In genomic region chr15:44591326-44591725, GRCh38 we compare ENCODE assay signal across 22 cellular contexts. TPM values are rescaled to one million over a fixed set of nuclear protein-coding genes. Genes with fewer than 3 reads are reported as not detected.
DNase-seq lines count a peak whose midpoint lies in the region; TF ChIP-seq lines count a peak whose summit lies in the region.
"Had no signal": no experiment of that assay in that cellular context is flagged by ENCODE, and none has a peak within 500 bp of the region (broad histone marks: within the 10 kb centered on the region; RNA-seq: fewer than 3 reads in every experiment).

No MANE protein-coding gene starts in this region.

- no peak overlapping the region for H3K4me3 ChIP-seq in esophagus squamous epithelium
- H3K4me3 ChIP-seq: GM23338, HAP-1, Peyer's patch, SJCRH30 had no signal

- TF ChIP-seq POLR2A in esophagus squamous epithelium (IDR thresholded peaks at IDR 0.05): no peak

- WGBS in esophagus squamous epithelium, 2 donors: 60 to 62% methylated on average over 1 of the region's 1 CpG

- H3K27ac ChIP-seq in 22Rv1 (peak overlapping the region; percentile 60), VCaP (peak overlapping the region; percentile 87), esophagus squamous epithelium (peak overlapping the region in 3 of 4 donors; percentile 23 to 69 (median 28))
- H3K27ac ChIP-seq: KMS-11, Peyer's patch, SJCRH30 had no signal

- intact Hi-C loops in esophagus squamous epithelium (cut with DNase I): no loop called here

- H3K36me3 ChIP-seq in esophagus squamous epithelium: peaks cover 0 to 100% (median 71%) of the 10 kb centered on the region in 3 donors

- peaks cover 4 to 32% (median 9%) of the 10 kb centered on the region in 3 donors for H3K4me1 ChIP-seq in esophagus squamous epithelium
- H3K4me1 ChIP-seq: BE2C, HAP-1, Peyer's patch, SJCRH30 had no signal

- DNase-seq in DMS53 (lab: John Stamatoyannopoulos, UW) (peak; percentile 46), esophagus squamous epithelium (lab: John Stamatoyannopoulos, UW) (no peak), activated gamma-delta T cell treated with Interleukin-2 at 50 U/mL for 16 hours (no peak), GM13977 (ENCODE audit: low spot score) (no peak), NK-92 (lab: John Stamatoyannopoulos, UW; ENCODE audit: unreplicated experiment) (no peak), amniotic stem cell (lab: John Stamatoyannopoulos, UW) (no peak)
- DNase-seq: BE2C; CD4-positive, CD25-positive, alpha-beta regulatory T cell; DND-41; MV-4-11; NCI-H1105 treated with DMSO at 0.1 percent for 48 hours; NCI-H2081; NCI-H446 treated with DMSO at 0.1 percent for 48 hours; NCI-H69; NK-92 treated with Interleukin-12 subunit alpha and Interleukin-12 subunit beta, amount 100 ng/mL, for 24 hours; Peyer's patch; SJCRH30 had no signal

- H3K27me3 ChIP-seq in esophagus squamous epithelium: no peaks in the 10 kb centered on the region
- H3K27me3 ChIP-seq: BE2C, Peyer's patch, SJCRH30 had no signal

- H3K9me3 ChIP-seq in esophagus squamous epithelium: no peaks in the 10 kb centered on the region
- H3K9me3 ChIP-seq: BE2C, HAP-1, Peyer's patch, SJCRH30 had no signal

- in situ Hi-C loops in GM13977 (cut with MboI; ENCODE audit: low pct_unique_long_range_greater_than_20kb, low sequenced_read_pairs, unreplicated experiment): loop anchor here (25.0 kb wide), 1 partner anchor 346 kb away; no protein-coding TSS in a partner anchor

- TF ChIP-seq CTCF in 22Rv1 (IDR thresholded peaks at IDR 0.05) (no peak), VCaP (conservative IDR thresholded peaks at IDR 0.05) (no peak), esophagus squamous epithelium (IDR thresholded peaks at IDR 0.05) (no peak), GM13977 (IDR thresholded peaks at IDR 0.05; ENCODE audit: extremely low read depth, insufficient read depth, missing control alignments) (no peak)

RNA-seq across cellular contexts. Expression of gene EIF3J, which starts 54.4 kb away (rescaled TPM):
- 10 to 100 TPM; 28.2 to 82.8 (median 58.6) TPM for total RNA-seq in esophagus squamous epithelium

Comparison
In these comparisons a context has a peak if more than half of its experiments do, and no peak if none do; other contexts are left out.
1. H3K27ac ChIP-seq: peak in every context shown above with its lines; median percentile 87 in VCaP; 60 in 22Rv1; 28 in esophagus squamous epithelium.